ENCODE assay signal across 10 cellular contexts in genomic region chr6:142872376-142872775, GRCh38.
A peak's percentile ranks its signal among the peaks of the same experiment; 100 is the strongest.
DNase-seq lines count a peak whose midpoint lies in the region; ATAC-seq and TF ChIP-seq lines count a peak whose summit lies in the region.
"Had no signal": no experiment of that assay in that cellular context is flagged by ENCODE, and none has a peak within 500 bp of the region (broad histone marks: within the 10 kb centered on the region; RNA-seq: fewer than 3 reads in every experiment).

No MANE protein-coding gene starts in this region.

- no peak for TF ChIP-seq CTCF in fibroblast of pulmonary artery (IDR thresholded peaks at IDR 0.05; ENCODE audit: low read length, missing control alignments)

- no peak overlapping the region for H3K9ac ChIP-seq in rectal smooth muscle tissue (ENCODE audit: low read length)

- H3K4me1 Mint-ChIP-seq in T-helper 17 cell = peaks cover 63% of the 10 kb centered on the region

- no peaks in the 10 kb centered on the region for H3K9me3 ChIP-seq in T-helper 17 cell (ENCODE audit: control insufficient read depth, low read length, poor library complexity, severe bottlenecking)
- H3K9me3 ChIP-seq: HAP-1 had no signal

- H3K27me3 Mint-ChIP-seq in T-helper 17 cell = no peaks in the 10 kb centered on the region

- H3K27me3 ChIP-seq in rectal smooth muscle tissue (ENCODE audit: control insufficient read depth, insufficient read depth, low read length) = no peaks in the 10 kb centered on the region

- ATAC-seq in T-helper 17 cell = no peak
- no peak for ATAC-seq in GM21423 (IDR thresholded peaks at IDR 0.05; ENCODE audit: unreplicated experiment)
- ATAC-seq in HG03565 (IDR thresholded peaks at IDR 0.05; ENCODE audit: unreplicated experiment) = no peak

- no peaks in the 10 kb centered on the region for H3K36me3 ChIP-seq in rectal smooth muscle tissue (ENCODE audit: control insufficient read depth, insufficient read depth, low read length)
- H3K36me3 ChIP-seq: HAP-1 had no signal

- peaks cover 2% of the 10 kb centered on the region for H3K36me3 Mint-ChIP-seq in T-helper 17 cell (ENCODE audit: low read depth)

- no peaks in the 10 kb centered on the region for H3K4me1 ChIP-seq in rectal smooth muscle tissue (ENCODE audit: control insufficient read depth, insufficient read depth, low read length)
- H3K4me1 ChIP-seq: HAP-1 had no signal

- H3K27ac Mint-ChIP-seq in T-helper 17 cell = peak overlapping the region; percentile 99

- no peak overlapping the region for H3K27ac ChIP-seq in rectal smooth muscle tissue (ENCODE audit: low read depth, low read length)

- no peak overlapping the region for H3K4me3 ChIP-seq in fibroblast of pulmonary artery (replicated peaks; ENCODE audit: low read depth, low read length)
- peak overlapping the region; percentile 12 for H3K4me3 ChIP-seq in rectal smooth muscle tissue (ENCODE audit: low read length)
- H3K4me3 ChIP-seq: HAP-1 had no signal

- peak overlapping the region; percentile 31 for H3K4me3 Mint-ChIP-seq in T-helper 17 cell

- peak; percentile 44 for DNase-seq in ELR (ENCODE audit: low read depth)
- DNase-seq in T-helper 17 cell = no peak
- peak; percentile 52 for DNase-seq in fibroblast of pulmonary artery (ENCODE audit: low read depth)
- no peak for DNase-seq in DMS53 (lab: John Stamatoyannopoulos, UW)
- no peak for DNase-seq in NCI-H2196 treated with DMSO at 0.1 percent for 48 hours (lab: John Stamatoyannopoulos, UW; ENCODE audit: unreplicated experiment)
- DNase-seq: amniotic stem cell had no signal

Comparison
In these comparisons a context has a peak if more than half of its experiments do, and no peak if none do; other contexts are left out.
1. DNase-seq: peak in ELR (single experiment) and fibroblast of pulmonary artery (single experiment); none in T-helper 17 cell (0 of 3), DMS53 (single experiment) and NCI-H2196 treated with DMSO at 0.1 percent for 48 hours (single experiment).